ENCODE assay signal across 29 cellular contexts in genomic region chr4:84403656-84404055, GRCh38.
DNase-seq lines count a peak whose midpoint lies in the region; ATAC-seq and TF ChIP-seq lines count a peak whose summit lies in the region.
"Had no signal": no experiment of that assay in that cellular context is flagged by ENCODE, and none has a peak within 500 bp of the region (broad histone marks: within the 10 kb centered on the region; RNA-seq: fewer than 3 reads in every experiment).

No MANE protein-coding gene starts in this region.

- H3K27ac Mint-ChIP-seq in MCF 10A (ENCODE audit: low read depth, unreplicated experiment), result no peak overlapping the region
- H3K27ac Mint-ChIP-seq: endodermal cell; naive thymus-derived CD4-positive, alpha-beta T cell had no signal

- H3K9me3 ChIP-seq in breast epithelium, result no peaks in the 10 kb centered on the region
- H3K9me3 ChIP-seq in adrenal gland (replicated peaks in 1 of 3), result no peaks in the 10 kb centered on the region
- H3K9me3 ChIP-seq: ascending aorta, BLaER1, colonic mucosa, pancreas, sigmoid colon, transverse colon had no signal

- no peak overlapping the region for H3K27ac ChIP-seq in breast epithelium
- H3K27ac ChIP-seq in adrenal gland, result no peak overlapping the region
- H3K27ac ChIP-seq: ascending aorta, BLaER1, colonic mucosa, HL-60, pancreas, sigmoid colon, transverse colon, WERI-Rb-1 had no signal

- no peak for ATAC-seq in HG03442 (IDR thresholded peaks at IDR 0.05; ENCODE audit: unreplicated experiment)
- ATAC-seq: GM12878; K562; naive thymus-derived CD4-positive, alpha-beta T cell; Right ventricle myocardium inferior had no signal

- CTCF ChIA-PET in MCF 10A (lab: Yijun Ruan, JAX), result interaction anchor here (0.8 kb wide), 2 partner anchors 39 to 442 kb away, joined by 3 read pairs; no protein-coding TSS in a partner anchor

- POLR2A ChIA-PET in MCF 10A (lab: Yijun Ruan, JAX), result interaction anchor here (1.1 kb wide), 1 partner anchor 23 kb away, joined by 3 read pairs; no protein-coding TSS in a partner anchor

- no peaks in the 10 kb centered on the region for H3K36me3 Mint-ChIP-seq in MCF 10A (ENCODE audit: insufficient read depth, unreplicated experiment)
- H3K36me3 Mint-ChIP-seq: naive thymus-derived CD4-positive, alpha-beta T cell had no signal

- TF ChIP-seq POLR2A in breast epithelium (IDR thresholded peaks at IDR 0.05) (no peak), adrenal gland (IDR thresholded peaks at IDR 0.05) (no peak)

- DNase-seq in MCF 10A (ENCODE audit: unreplicated experiment) (peak; percentile 40), breast epithelium (ENCODE audit: low spot score in 2 of 2) (no peak), T1000 (lab: John Stamatoyannopoulos, UW) (peak; percentile 11), fibroblast of villous mesenchyme (ENCODE audit: low read depth) (peak; percentile 1), ureter (ENCODE audit: low spot score) (no peak), adrenal gland (no peak)
- no peak for DNase-seq in activated CD8-positive, alpha-beta memory T cell treated with anti-CD3 and anti-CD28 coated beads, Interleukin-2, amount 50 U/mL, for 4 hours
- DNase-seq: activated naive CD4-positive, alpha-beta T cell treated with Interleukin-2 at 50 U/mL for 16 hours; activated T-cell treated with anti-CD3 and anti-CD28 coated beads for 4 hours; colonic mucosa; endodermal cell; GF-D8; naive thymus-derived CD4-positive, alpha-beta T cell; NCI-H1105 treated with DMSO at 0.1 percent for 48 hours; NCI-H510A treated with DMSO at 0.1 percent for 48 hours; pancreas; sigmoid colon; stimulated activated CD4-positive, alpha-beta T cell treated with anti-CD3 and anti-CD28 coated beads, Interleukin-1b, Interleukin-23, amount 100 ng/mL, for 48 hours; stimulated activated naive CD4-positive, alpha-beta T cell treated with Interleukin-2 at 50 U/mL for 16 hours; T-helper 1 cell; transverse colon; WERI-Rb-1 had no signal

- H3K36me3 ChIP-seq in breast epithelium (no peaks in the 10 kb centered on the region), adrenal gland (replicated peaks in 1 of 2) (no peaks in the 10 kb centered on the region)
- H3K36me3 ChIP-seq: ascending aorta, BLaER1, colonic mucosa, pancreas, sigmoid colon, transverse colon, WERI-Rb-1 had no signal

- no peak overlapping the region for H3K4me3 Mint-ChIP-seq in MCF 10A (ENCODE audit: unreplicated experiment)
- H3K4me3 Mint-ChIP-seq: endodermal cell; naive thymus-derived CD4-positive, alpha-beta T cell had no signal

- H3K4me1 Mint-ChIP-seq in MCF 10A (ENCODE audit: insufficient read depth, unreplicated experiment), result peaks cover 7% of the 10 kb centered on the region
- H3K4me1 Mint-ChIP-seq: endodermal cell; naive thymus-derived CD4-positive, alpha-beta T cell had no signal

- H3K27me3 ChIP-seq in breast epithelium (no peaks in the 10 kb centered on the region), adrenal gland (no peaks in the 10 kb centered on the region)
- H3K27me3 ChIP-seq: ascending aorta, BLaER1, colonic mucosa, pancreas, sigmoid colon, transverse colon had no signal

- H3K4me1 ChIP-seq in breast epithelium (no peaks in the 10 kb centered on the region), adrenal gland (replicated peaks in 1 of 2) (no peaks in the 10 kb centered on the region)
- H3K4me1 ChIP-seq: ascending aorta, BLaER1, colonic mucosa, pancreas, sigmoid colon, transverse colon had no signal

- no peak overlapping the region for H3K4me3 ChIP-seq in breast epithelium
- no peak overlapping the region for H3K4me3 ChIP-seq in fibroblast of villous mesenchyme (ENCODE audit: low read depth, low read length)
- H3K4me3 ChIP-seq in adrenal gland, result no peak overlapping the region
- H3K4me3 ChIP-seq: ascending aorta, BLaER1, colonic mucosa, GM12878, K562, pancreas, sigmoid colon, transverse colon had no signal

- no TSS peak for BruUV-seq in MCF 10A (replicated peaks; lab: Mats Ljungman, UMichigan)

- intact Hi-C loops in MCF 10A (cut with micrococcal nuclease) (no loop called here), breast epithelium (cut with DNase I; ENCODE audit: low total_unique reads) (no loop called here), adrenal gland (cut with DNase I) (no loop called here)

- no peaks in the 10 kb centered on the region for H3K9me3 Mint-ChIP-seq in MCF 10A (ENCODE audit: unreplicated experiment)
- H3K9me3 Mint-ChIP-seq: endodermal cell had no signal

- TF ChIP-seq CTCF in MCF 10A (IDR thresholded peaks at IDR 0.05; ENCODE audit: unreplicated experiment), result no peak
- no peak for TF ChIP-seq CTCF in breast epithelium (IDR thresholded peaks at IDR 0.05)
- TF ChIP-seq CTCF in fibroblast of villous mesenchyme (IDR thresholded peaks at IDR 0.05; ENCODE audit: insufficient read depth, low read depth, low read length), result no peak
- no peak for TF ChIP-seq CTCF in adrenal gland (IDR thresholded peaks at IDR 0.05)

- peaks cover 25% of the 10 kb centered on the region for H3K27me3 Mint-ChIP-seq in MCF 10A (ENCODE audit: insufficient read depth, unreplicated experiment)

- WGBS in adrenal gland, 4 donors, result 75 to 85% (median 79%) methylated on average over 4 of the region's 4 CpGs

Comparison
In these comparisons a context has a peak if more than half of its experiments do, and no peak if none do; other contexts are left out.
1. DNase-seq: peak in MCF 10A (single experiment), T1000 (single experiment) and fibroblast of villous mesenchyme (single experiment); none in breast epithelium (0 of 2), ureter (single experiment), activated CD8-positive, alpha-beta memory T cell treated with anti-CD3 and anti-CD28 coated beads, Interleukin-2, amount 50 U/mL, for 4 hours (single experiment) and adrenal gland (0 of 7).